In genomic region chr15:101488300-101489164, GRCh38 we compare ENCODE assay signal across 1 cellular context.
TF ChIP-seq lines count a peak whose summit lies in the region.

No MANE protein-coding gene starts in this region.

TF ChIP-seq in SK-N-SH, 30 proteins besides CTCF, POLR2A, EP300 and RAD21 (continued from another document):
- TF ChIP-seq REST (IDR thresholded peaks at IDR 0.05; ENCODE audit: low read depth, low read length): no peak
- TF ChIP-seq JUND (IDR thresholded peaks at IDR 0.05): no peak
- no peak for TF ChIP-seq FOXM1 (IDR thresholded peaks at IDR 0.05; ENCODE audit: low read depth)
- TF ChIP-seq NRF1 (IDR thresholded peaks at IDR 0.05; ENCODE audit: low read depth, low read length): no peak
